Comparison of ENCODE assay signal across 8 cellular contexts in the genomic region with DNA sequence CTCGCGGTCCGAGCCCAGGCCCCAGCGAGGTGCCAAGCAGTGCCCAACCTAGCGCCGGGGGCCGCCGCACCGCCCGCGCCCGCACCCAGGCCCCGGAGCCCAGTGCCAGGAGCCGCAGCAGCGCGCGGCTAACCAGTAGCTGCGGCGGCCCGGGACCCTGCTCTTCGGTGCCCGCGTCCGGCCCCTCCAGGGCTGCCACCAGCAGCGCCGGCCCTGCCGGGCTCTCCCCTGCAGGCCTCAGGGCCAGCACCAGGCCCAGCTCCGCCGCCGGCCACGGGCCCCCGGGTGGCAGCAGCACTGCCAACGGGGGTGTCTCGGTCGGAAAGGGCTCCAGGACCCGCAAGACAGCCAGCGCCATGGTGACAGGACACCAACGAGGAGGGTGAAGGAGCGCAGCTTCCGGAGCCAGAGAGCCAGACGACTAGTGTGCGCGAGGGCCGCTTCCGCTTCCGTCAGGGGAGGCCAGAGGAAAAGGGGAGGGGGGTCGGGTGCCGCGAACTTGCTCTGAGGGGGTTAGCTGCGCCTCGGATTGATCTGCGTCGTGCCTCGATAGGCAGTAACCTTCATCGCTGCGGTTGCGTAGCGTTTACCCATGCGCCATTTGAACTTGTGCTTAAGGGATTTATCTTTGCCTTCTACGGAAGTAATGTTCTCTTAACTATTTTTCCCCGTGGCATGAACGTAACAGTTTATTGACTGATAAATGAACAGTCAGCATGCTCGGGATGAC. TPM values are rescaled to one million over a fixed set of nuclear protein-coding genes. Genes with fewer than 3 reads are reported as not detected.
DNase-seq lines count a peak whose midpoint lies in the region; ATAC-seq and TF ChIP-seq lines count a peak whose summit lies in the region.

A gene with protein sequence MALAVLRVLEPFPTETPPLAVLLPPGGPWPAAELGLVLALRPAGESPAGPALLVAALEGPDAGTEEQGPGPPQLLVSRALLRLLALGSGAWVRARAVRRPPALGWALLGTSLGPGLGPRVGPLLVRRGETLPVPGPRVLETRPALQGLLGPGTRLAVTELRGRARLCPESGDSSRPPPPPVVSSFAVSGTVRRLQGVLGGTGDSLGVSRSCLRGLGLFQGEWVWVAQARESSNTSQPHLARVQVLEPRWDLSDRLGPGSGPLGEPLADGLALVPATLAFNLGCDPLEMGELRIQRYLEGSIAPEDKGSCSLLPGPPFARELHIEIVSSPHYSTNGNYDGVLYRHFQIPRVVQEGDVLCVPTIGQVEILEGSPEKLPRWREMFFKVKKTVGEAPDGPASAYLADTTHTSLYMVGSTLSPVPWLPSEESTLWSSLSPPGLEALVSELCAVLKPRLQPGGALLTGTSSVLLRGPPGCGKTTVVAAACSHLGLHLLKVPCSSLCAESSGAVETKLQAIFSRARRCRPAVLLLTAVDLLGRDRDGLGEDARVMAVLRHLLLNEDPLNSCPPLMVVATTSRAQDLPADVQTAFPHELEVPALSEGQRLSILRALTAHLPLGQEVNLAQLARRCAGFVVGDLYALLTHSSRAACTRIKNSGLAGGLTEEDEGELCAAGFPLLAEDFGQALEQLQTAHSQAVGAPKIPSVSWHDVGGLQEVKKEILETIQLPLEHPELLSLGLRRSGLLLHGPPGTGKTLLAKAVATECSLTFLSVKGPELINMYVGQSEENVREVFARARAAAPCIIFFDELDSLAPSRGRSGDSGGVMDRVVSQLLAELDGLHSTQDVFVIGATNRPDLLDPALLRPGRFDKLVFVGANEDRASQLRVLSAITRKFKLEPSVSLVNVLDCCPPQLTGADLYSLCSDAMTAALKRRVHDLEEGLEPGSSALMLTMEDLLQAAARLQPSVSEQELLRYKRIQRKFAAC (minus strand): TSS at position 389 of the 730 bp plus-strand sequence. CDS start 31 bp downstream, at position 358.

- peak within 1 kb of the TSS; percentile 82 to 88 (median 84) for H3K4me3 ChIP-seq in esophagus muscularis mucosa
- H3K4me3 ChIP-seq in muscle layer of duodenum (ENCODE audit: low read depth in 1 of 2, low read length in 2 of 2): peak within 1 kb of the TSS; percentile 83 to 84

- TF ChIP-seq POLR2A in esophagus muscularis mucosa (IDR thresholded peaks at IDR 0.05; ENCODE audit: low read depth): no peak

- intact Hi-C loops in esophagus muscularis mucosa (cut with DNase I): no loop called here

- DNase-seq in DMS153 (lab: John Stamatoyannopoulos, UW) (peak; percentile 73), KG1 (lab: John Stamatoyannopoulos, UW) (peak; percentile 84), esophagus muscularis mucosa (ENCODE audit: extremely low spot score) (peak; percentile 94)
- peak; percentile 92 for DNase-seq in activated T-cell treated with anti-CD3 and anti-CD28 coated beads, Interleukin-2, amount 50 U/mL, for 4 hours
- DNase-seq in stimulated activated CD8-positive, alpha-beta memory T cell treated with anti-CD3 and anti-CD28 coated beads, Interleukin-7, amount 100 ng/mL, for 48 hours (ENCODE audit: extremely low read depth in 1 of 2, low read depth in 1 of 2): peak; percentile 88 to 89

- no peaks in the 10 kb centered on the region for H3K27me3 Mint-ChIP-seq in activated T-cell treated with anti-CD3 and anti-CD28 coated beads, Interleukin-2, amount 50 U/mL, for 4 hours (ENCODE audit: low read depth)

- H3K27ac ChIP-seq in esophagus muscularis mucosa (replicated peaks in 1 of 4): peak within 1 kb of the TSS; percentile 87 to 95 (median 89)
- H3K27ac ChIP-seq in muscle layer of duodenum (ENCODE audit: low read length): peak within 1 kb of the TSS; percentile 83

- no peaks in the 10 kb centered on the region for H3K9me3 Mint-ChIP-seq in activated T-cell treated with anti-CD3 and anti-CD28 coated beads, Interleukin-2, amount 50 U/mL, for 4 hours

- 0% methylated on average over 24 of the region's 63 CpGs for WGBS in esophagus muscularis mucosa

- no peak for TF ChIP-seq EP300 in esophagus muscularis mucosa (IDR thresholded peaks at IDR 0.05)

- H3K36me3 Mint-ChIP-seq in activated T-cell treated with anti-CD3 and anti-CD28 coated beads, Interleukin-2, amount 50 U/mL, for 4 hours (ENCODE audit: insufficient read depth): peaks cover 4% of the 10 kb centered on the region

- ATAC-seq in GM21737 (IDR thresholded peaks at IDR 0.05; ENCODE audit: unreplicated experiment): peak; percentile 94
- ATAC-seq in activated T-cell treated with anti-CD3 and anti-CD28 coated beads, Interleukin-2, amount 50 U/mL, for 4 hours: peak; percentile 94 to 96

- H3K4me3 Mint-ChIP-seq in activated T-cell treated with anti-CD3 and anti-CD28 coated beads, Interleukin-2, amount 50 U/mL, for 4 hours: peak within 1 kb of the TSS; percentile 92

- H3K4me1 Mint-ChIP-seq in activated T-cell treated with anti-CD3 and anti-CD28 coated beads, Interleukin-2, amount 50 U/mL, for 4 hours (ENCODE audit: low read depth): peaks cover 50% of the 10 kb centered on the region

- H3K4me1 ChIP-seq in esophagus muscularis mucosa (peaks cover 27 to 52% (median 46%) of the 10 kb centered on the region in 4 donors), muscle layer of duodenum (ENCODE audit: control insufficient read depth in 1 of 2, insufficient read depth in 2 of 2, low read length in 2 of 2) (peaks cover 11 to 28% of the 10 kb centered on the region in 2 donors)

- TF ChIP-seq CTCF in esophagus muscularis mucosa (IDR thresholded peaks at IDR 0.05): no peak

- no peaks in the 10 kb centered on the region for H3K9me3 ChIP-seq in esophagus muscularis mucosa
- no peaks in the 10 kb centered on the region for H3K9me3 ChIP-seq in muscle layer of duodenum (ENCODE audit: control insufficient read depth in 1 of 2, low read length in 2 of 2)

- H3K27me3 ChIP-seq in esophagus muscularis mucosa (no peaks in the 10 kb centered on the region), muscle layer of duodenum (ENCODE audit: low read depth, low read length) (no peaks in the 10 kb centered on the region)

- H3K36me3 ChIP-seq in esophagus muscularis mucosa (peaks cover 0 to 3% (median 2%) of the 10 kb centered on the region in 4 donors), muscle layer of duodenum (ENCODE audit: control insufficient read depth in 1 of 2, insufficient read depth in 2 of 2, low read length in 2 of 2) (peaks cover 0 to 2% of the 10 kb centered on the region in 2 donors)

TF ChIP-seq in PFSK-1, 5 proteins besides CTCF, POLR2A, EP300 and RAD21:
- TF ChIP-seq REST (IDR thresholded peaks at IDR 0.05; ENCODE audit: insufficient read depth in 1 of 2, low read depth in 2 of 2, low read length in 2 of 2) (peak; percentile 10 to 39; a peak in 1 of 4 replicates), FOXP2 (optimal IDR thresholded peaks at IDR 0.05; ENCODE audit: borderline replicate concordance, extremely low read depth, extremely low read length, insufficient read depth) (peak; percentile 39), POLR2AphosphoS5 (IDR thresholded peaks at IDR 0.05; ENCODE audit: low read depth, low read length) (peak; percentile 94), TAF1 (IDR thresholded peaks at IDR 0.05; ENCODE audit: borderline replicate concordance, insufficient read depth, low read length) (peak; percentile 94), SIN3A (IDR thresholded peaks at IDR 0.05; ENCODE audit: borderline replicate concordance, insufficient read depth, low read length) (peak; percentile 68; the same call in 1 of the 2 replicates)

RNA-seq across cellular contexts. Expression of the gene that starts here (rescaled TPM):
- polyA plus RNA-seq in PFSK-1 (2012; ENCODE audit: insufficient read length, low read depth): 30.9 TPM
- total RNA-seq in activated T-cell treated with anti-CD3 and anti-CD28 coated beads, Interleukin-2, amount 50 U/mL, for 4 hours: 10 to 100 TPM in 2 of 3 donors, 1 to 10 TPM in 1; 4.2 to 13.2 (median 10.9) TPM
- 10 to 100 TPM; 13.4 to 31.3 (median 21.8) TPM for total RNA-seq in esophagus muscularis mucosa

Comparison
In these comparisons a context has a peak if more than half of its experiments do, and no peak if none do; other contexts are left out.
1. Peak in every context shown above with its lines: DNase-seq, ATAC-seq, H3K4me3 ChIP-seq and H3K27ac ChIP-seq.